Comparison of ENCODE assay signal across 12 cellular contexts in genomic region chr1:21654209-21654608, GRCh38. TPM values are rescaled to one million over a fixed set of nuclear protein-coding genes. Genes with fewer than 3 reads are reported as not detected.
DNase-seq lines count a peak whose midpoint lies in the region; TF ChIP-seq lines count a peak whose summit lies in the region.
"Had no signal": no experiment of that assay in that cellular context is flagged by ENCODE, and none has a peak within 500 bp of the region (broad histone marks: within the 10 kb centered on the region; RNA-seq: fewer than 3 reads in every experiment).

No MANE protein-coding gene starts in this region.

- peaks cover 27% of the 10 kb centered on the region for H3K27me3 Mint-ChIP-seq in neural crest cell (ENCODE audit: low read depth)
- H3K27me3 Mint-ChIP-seq in immature natural killer cell (ENCODE audit: low read depth in 3 of 3) = peaks cover 2 to 14% (median 11%) of the 10 kb centered on the region in 3 donors

- no peaks in the 10 kb centered on the region for H3K36me3 ChIP-seq in thyroid gland
- H3K36me3 ChIP-seq: BLaER1, HAP-1 had no signal

- TF ChIP-seq CTCF in dorsolateral prefrontal cortex (IDR thresholded peaks at IDR 0.05 in 54 of 56, conservative IDR thresholded peaks at IDR 0.05 in 2 of 56; ENCODE audit: low read depth in 1 of 56, partially characterized antibody in 56 of 56) = no peak
- no peak for TF ChIP-seq CTCF in neural crest cell (conservative IDR thresholded peaks at IDR 0.05)
- no peak for TF ChIP-seq CTCF in thyroid gland (IDR thresholded peaks at IDR 0.05)
- TF ChIP-seq CTCF in GM10266 (IDR thresholded peaks at IDR 0.05; ENCODE audit: control insufficient read depth, insufficient read depth, low read depth, missing control alignments) = no peak

- no peak for TF ChIP-seq POLR2A in thyroid gland (IDR thresholded peaks at IDR 0.05)

- DNase-seq in dorsolateral prefrontal cortex = no peak
- DNase-seq in neural crest cell (ENCODE audit: low read depth, low spot score) = no peak
- DNase-seq in thyroid gland = no peak
- DNase-seq in immature natural killer cell = no peak
- no peak for DNase-seq in ecto neural progenitor cell (ENCODE audit: low spot score)
- DNase-seq in GM10266 (ENCODE audit: extremely low spot score) = no peak
- DNase-seq in NCI-H1417 (lab: John Stamatoyannopoulos, UW) = no peak
- DNase-seq: AML-193, DMS79 had no signal

- H3K27ac ChIP-seq in angular gyrus (ENCODE audit: low read depth, low read length) = peak overlapping the region; percentile 20
- peak overlapping the region in 57 of 59 donors; percentile 27 to 97 (median 87) for H3K27ac ChIP-seq in dorsolateral prefrontal cortex
- peak overlapping the region; percentile 69 to 81 (median 81) for H3K27ac ChIP-seq in thyroid gland
- H3K27ac ChIP-seq: BLaER1 had no signal

- H3K4me3 ChIP-seq in dorsolateral prefrontal cortex = no peak overlapping the region
- no peak overlapping the region for H3K4me3 ChIP-seq in thyroid gland (replicated peaks in 1 of 3)
- H3K4me3 ChIP-seq: BLaER1, HAP-1 had no signal

- H3K27ac Mint-ChIP-seq in neural crest cell (ENCODE audit: unreplicated experiment) (no peak overlapping the region), immature natural killer cell (no peak overlapping the region)

- H3K36me3 Mint-ChIP-seq in neural crest cell (ENCODE audit: low read depth) = no peaks in the 10 kb centered on the region
- H3K36me3 Mint-ChIP-seq in immature natural killer cell = no peaks in the 10 kb centered on the region

- peaks cover 31% of the 10 kb centered on the region for H3K4me1 Mint-ChIP-seq in neural crest cell
- peaks cover 11 to 15% of the 10 kb centered on the region in 2 donors for H3K4me1 Mint-ChIP-seq in immature natural killer cell

- no peaks in the 10 kb centered on the region for H3K9me3 Mint-ChIP-seq in neural crest cell
- no peaks in the 10 kb centered on the region for H3K9me3 Mint-ChIP-seq in immature natural killer cell

- no peaks in the 10 kb centered on the region for H3K9me3 ChIP-seq in thyroid gland
- H3K9me3 ChIP-seq: BLaER1, HAP-1 had no signal

- 85 to 86% methylated on average over 6 of the region's 6 CpGs for WGBS in thyroid gland, 2 donors

- H3K4me3 Mint-ChIP-seq in neural crest cell (peak overlapping the region; percentile 24), immature natural killer cell (no peak overlapping the region)

- intact Hi-C loops in dorsolateral prefrontal cortex (cut with DNase I) = no loop called here
- intact Hi-C loops in thyroid gland (cut with DNase I) = no loop called here

- H3K27me3 ChIP-seq in dorsolateral prefrontal cortex (no peaks in the 10 kb centered on the region), thyroid gland (no peaks in the 10 kb centered on the region)

- peaks cover 40 to 55% of the 10 kb centered on the region in 2 donors for H3K4me1 ChIP-seq in thyroid gland

RNA-seq across cellular contexts. Expression of gene RAP1GAP, which starts 14.9 kb away (rescaled TPM):
- total RNA-seq in dorsolateral prefrontal cortex (100 to 1,000 TPM; 108 to 286 (median 187) TPM), neural crest cell (5.3 and 7.4 TPM in 2 replicates), thyroid gland (100 to 1,000 TPM; 256 to 588 (median 506) TPM)
- not detected for polyA plus RNA-seq in immature natural killer cell

Comparison
In these comparisons a context has a peak if more than half of its experiments do, and no peak if none do; other contexts are left out.
1. H3K27ac ChIP-seq: peak in every context shown above with its lines; median percentile 87 in dorsolateral prefrontal cortex; 81 in thyroid gland; 20 in angular gyrus.
2. RNA of gene RAP1GAP, which starts 14.9 kb away (total RNA-seq): 256 to 588 TPM in thyroid gland and 108 to 286 TPM in dorsolateral prefrontal cortex; 5.3 to 7.4 TPM in neural crest cell; every median in the first group is over 10 times any median in the second.